Comparison of ENCODE assay signal across 14 cellular contexts in genomic region chr2:197606180-197606579, GRCh38.
DNase-seq lines count a peak whose midpoint lies in the region; ATAC-seq and TF ChIP-seq lines count a peak whose summit lies in the region.
"Had no signal": no experiment of that assay in that cellular context is flagged by ENCODE, and none has a peak within 500 bp of the region (broad histone marks: within the 10 kb centered on the region; RNA-seq: fewer than 3 reads in every experiment).

No MANE protein-coding gene starts in this region.

- peaks cover 0 to 5% (median 0%) of the 10 kb centered on the region in 3 donors for H3K27me3 Mint-ChIP-seq in immature natural killer cell (ENCODE audit: low read depth in 3 of 3)

- no peak overlapping the region for H3K9ac ChIP-seq in Karpas-422 (ENCODE audit: low read length)

- H3K36me3 Mint-ChIP-seq in immature natural killer cell, result no peaks in the 10 kb centered on the region
- H3K36me3 Mint-ChIP-seq: CD4-positive, alpha-beta memory T cell had no signal

- H3K9me2 ChIP-seq in Karpas-422 (replicated peaks; ENCODE audit: insufficient read depth, low read length), result no peaks in the 10 kb centered on the region

- ATAC-seq in GM18517 (IDR thresholded peaks at IDR 0.05; ENCODE audit: unreplicated experiment) (peak; percentile 83), GM19467 (IDR thresholded peaks at IDR 0.05; ENCODE audit: unreplicated experiment) (peak; percentile 66), HG02884 (IDR thresholded peaks at IDR 0.05; ENCODE audit: unreplicated experiment) (peak; percentile 91), HG03520 (IDR thresholded peaks at IDR 0.05; ENCODE audit: unreplicated experiment) (peak; percentile 78)
- ATAC-seq: effector memory CD8-positive, alpha-beta T cell had no signal

- no peaks in the 10 kb centered on the region for H4K20me1 ChIP-seq in Karpas-422 (ENCODE audit: insufficient read depth, low read depth, low read length)

- H3K4me3 ChIP-seq in Karpas-422 (ENCODE audit: low read length), result no peak overlapping the region
- H3K4me3 ChIP-seq in dorsolateral prefrontal cortex, result no peak overlapping the region

- H3K79me2 ChIP-seq in Karpas-422 (ENCODE audit: low read length), result no peaks in the 10 kb centered on the region

- H3K4me2 ChIP-seq in Karpas-422 (ENCODE audit: low read depth, low read length, poor library complexity, severe bottlenecking), result no peak overlapping the region

- no peaks in the 10 kb centered on the region for H3K4me1 Mint-ChIP-seq in immature natural killer cell
- H3K4me1 Mint-ChIP-seq: CD4-positive, alpha-beta memory T cell had no signal

- no peak for TF ChIP-seq CTCF in dorsolateral prefrontal cortex (IDR thresholded peaks at IDR 0.05 in 54 of 56, conservative IDR thresholded peaks at IDR 0.05 in 2 of 56; ENCODE audit: low read depth in 1 of 56, partially characterized antibody in 56 of 56)

- H3K27me3 ChIP-seq in Karpas-422 (ENCODE audit: low read length) (no peaks in the 10 kb centered on the region), dorsolateral prefrontal cortex (no peaks in the 10 kb centered on the region)

- H2AFZ ChIP-seq in Karpas-422 (ENCODE audit: low read length), result no peak overlapping the region

- intact Hi-C loops in dorsolateral prefrontal cortex (cut with DNase I), result no loop called here

- no peaks in the 10 kb centered on the region for H3K36me3 ChIP-seq in Karpas-422 (ENCODE audit: insufficient read depth, low read length)

- H3K4me1 ChIP-seq in Karpas-422 (ENCODE audit: low read length), result no peaks in the 10 kb centered on the region

- H3K9me3 ChIP-seq in Karpas-422 (ENCODE audit: low read length), result no peaks in the 10 kb centered on the region

- H3K27ac ChIP-seq in Karpas-422 (ENCODE audit: low read length), result no peak overlapping the region
- H3K27ac ChIP-seq in dorsolateral prefrontal cortex, result peak overlapping the region in 1 of 59 donors; percentile 10
- H3K27ac ChIP-seq: HL-60 had no signal

- H3K4me3 Mint-ChIP-seq in immature natural killer cell, result no peak overlapping the region
- H3K4me3 Mint-ChIP-seq: CD4-positive, alpha-beta memory T cell; effector memory CD8-positive, alpha-beta T cell had no signal

- DNase-seq in Karpas-422 (no peak), immature natural killer cell (no peak), dorsolateral prefrontal cortex (no peak), NCI-H345 (lab: John Stamatoyannopoulos, UW) (no peak)
- DNase-seq: amygdala; CD4-positive, alpha-beta memory T cell; effector memory CD8-positive, alpha-beta T cell; NCI-H526; stimulated activated CD4-positive, alpha-beta T cell treated with anti-CD3 and anti-CD28 coated beads, Interleukin-4, amount 100 ng/mL, for 24 hours had no signal

- peaks cover 0 to 4% (median 0%) of the 10 kb centered on the region in 6 donors for H3K9me3 Mint-ChIP-seq in immature natural killer cell
- H3K9me3 Mint-ChIP-seq: effector memory CD8-positive, alpha-beta T cell had no signal

- H3K27ac Mint-ChIP-seq in immature natural killer cell, result no peak overlapping the region
- H3K27ac Mint-ChIP-seq: CD4-positive, alpha-beta memory T cell; effector memory CD8-positive, alpha-beta T cell had no signal
